In the genomic region with DNA sequence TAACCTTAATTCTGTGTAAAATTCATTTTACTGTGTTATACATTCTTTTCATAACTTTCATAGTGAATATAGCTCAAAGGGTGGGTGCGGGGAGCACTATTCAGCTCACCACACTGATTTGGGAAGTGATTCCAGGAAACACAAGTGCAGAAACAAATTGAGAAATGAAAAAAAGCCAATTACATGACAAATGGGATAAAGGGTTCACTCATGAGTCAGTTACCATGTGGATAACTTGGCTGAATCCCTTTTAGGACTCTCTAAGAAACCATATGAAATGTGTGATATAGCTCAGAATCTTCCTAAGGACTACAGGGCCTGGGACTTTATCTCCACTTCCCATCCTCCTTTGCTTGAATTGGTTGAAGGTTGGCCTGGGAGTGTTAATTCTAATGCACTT, we compare ENCODE assay signal across 1 cellular context.
TF ChIP-seq lines count a peak whose summit lies in the region.

No MANE protein-coding gene starts in this region.

TF ChIP-seq in K562, 482 proteins besides CTCF, POLR2A, EP300 and RAD21:
- TF ChIP-seq, protein P1, sequence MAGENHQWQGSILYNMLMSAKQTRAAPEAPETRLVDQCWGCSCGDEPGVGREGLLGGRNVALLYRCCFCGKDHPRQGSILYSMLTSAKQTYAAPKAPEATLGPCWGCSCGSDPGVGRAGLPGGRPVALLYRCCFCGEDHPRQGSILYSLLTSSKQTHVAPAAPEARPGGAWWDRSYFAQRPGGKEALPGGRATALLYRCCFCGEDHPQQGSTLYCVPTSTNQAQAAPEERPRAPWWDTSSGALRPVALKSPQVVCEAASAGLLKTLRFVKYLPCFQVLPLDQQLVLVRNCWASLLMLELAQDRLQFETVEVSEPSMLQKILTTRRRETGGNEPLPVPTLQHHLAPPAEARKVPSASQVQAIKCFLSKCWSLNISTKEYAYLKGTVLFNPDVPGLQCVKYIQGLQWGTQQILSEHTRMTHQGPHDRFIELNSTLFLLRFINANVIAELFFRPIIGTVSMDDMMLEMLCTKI (IDR thresholded peaks at IDR 0.05; ENCODE audit: partially characterized antibody), result no peak
- TF ChIP-seq EP400 (IDR thresholded peaks at IDR 0.05) (no peak), COPS2 (conservative IDR thresholded peaks at IDR 0.05) (no peak), GABPA (tag; conservative IDR thresholded peaks at IDR 0.05; ENCODE audit: low read depth) (no peak), POLR2G (IDR thresholded peaks at IDR 0.05; ENCODE audit: low read depth, low read length) (no peak), NFIC (IDR thresholded peaks at IDR 0.05) (no peak), ZNF134 (CRISPR knock-in tag; conservative IDR thresholded peaks at IDR 0.05) (no peak), ARNT (IDR thresholded peaks at IDR 0.05) (no peak), MAX (CRISPR knock-in tag; IDR thresholded peaks at IDR 0.05) (no peak), REST (CRISPR knock-in tag; IDR thresholded peaks at IDR 0.05; ENCODE audit: low read depth) (no peak), ZNF324 (CRISPR knock-in tag; IDR thresholded peaks at IDR 0.05) (no peak), KHSRP (IDR thresholded peaks at IDR 0.05) (no peak), NCOA1 (IDR thresholded peaks at IDR 0.05; ENCODE audit: low read depth) (no peak), ZNF764 (CRISPR knock-in tag; IDR thresholded peaks at IDR 0.05; ENCODE audit: low read depth) (no peak), IRF1 (CRISPR knock-in tag; IDR thresholded peaks at IDR 0.05; ENCODE audit: borderline replicate concordance) (no peak)
- TF ChIP-seq, protein P2, sequence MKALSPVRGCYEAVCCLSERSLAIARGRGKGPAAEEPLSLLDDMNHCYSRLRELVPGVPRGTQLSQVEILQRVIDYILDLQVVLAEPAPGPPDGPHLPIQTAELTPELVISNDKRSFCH (CRISPR knock-in tag; IDR thresholded peaks at IDR 0.05), result no peak
- TF ChIP-seq, protein P2 (tag; IDR thresholded peaks at IDR 0.05), result no peak
- TF ChIP-seq, protein P3, sequence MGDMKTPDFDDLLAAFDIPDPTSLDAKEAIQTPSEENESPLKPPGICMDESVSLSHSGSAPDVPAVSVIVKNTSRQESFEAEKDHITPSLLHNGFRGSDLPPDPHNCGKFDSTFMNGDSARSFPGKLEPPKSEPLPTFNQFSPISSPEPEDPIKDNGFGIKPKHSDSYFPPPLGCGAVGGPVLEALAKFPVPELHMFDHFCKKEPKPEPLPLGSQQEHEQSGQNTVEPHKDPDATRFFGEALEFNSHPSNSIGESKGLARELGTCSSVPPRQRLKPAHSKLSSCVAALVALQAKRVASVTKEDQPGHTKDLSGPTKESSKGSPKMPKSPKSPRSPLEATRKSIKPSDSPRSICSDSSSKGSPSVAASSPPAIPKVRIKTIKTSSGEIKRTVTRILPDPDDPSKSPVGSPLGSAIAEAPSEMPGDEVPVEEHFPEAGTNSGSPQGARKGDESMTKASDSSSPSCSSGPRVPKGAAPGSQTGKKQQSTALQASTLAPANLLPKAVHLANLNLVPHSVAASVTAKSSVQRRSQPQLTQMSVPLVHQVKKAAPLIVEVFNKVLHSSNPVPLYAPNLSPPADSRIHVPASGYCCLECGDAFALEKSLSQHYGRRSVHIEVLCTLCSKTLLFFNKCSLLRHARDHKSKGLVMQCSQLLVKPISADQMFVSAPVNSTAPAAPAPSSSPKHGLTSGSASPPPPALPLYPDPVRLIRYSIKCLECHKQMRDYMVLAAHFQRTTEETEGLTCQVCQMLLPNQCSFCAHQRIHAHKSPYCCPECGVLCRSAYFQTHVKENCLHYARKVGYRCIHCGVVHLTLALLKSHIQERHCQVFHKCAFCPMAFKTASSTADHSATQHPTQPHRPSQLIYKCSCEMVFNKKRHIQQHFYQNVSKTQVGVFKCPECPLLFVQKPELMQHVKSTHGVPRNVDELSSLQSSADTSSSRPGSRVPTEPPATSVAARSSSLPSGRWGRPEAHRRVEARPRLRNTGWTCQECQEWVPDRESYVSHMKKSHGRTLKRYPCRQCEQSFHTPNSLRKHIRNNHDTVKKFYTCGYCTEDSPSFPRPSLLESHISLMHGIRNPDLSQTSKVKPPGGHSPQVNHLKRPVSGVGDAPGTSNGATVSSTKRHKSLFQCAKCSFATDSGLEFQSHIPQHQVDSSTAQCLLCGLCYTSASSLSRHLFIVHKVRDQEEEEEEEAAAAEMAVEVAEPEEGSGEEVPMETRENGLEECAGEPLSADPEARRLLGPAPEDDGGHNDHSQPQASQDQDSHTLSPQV (IDR thresholded peaks at IDR 0.05), result no peak
- TF ChIP-seq, protein P4, sequence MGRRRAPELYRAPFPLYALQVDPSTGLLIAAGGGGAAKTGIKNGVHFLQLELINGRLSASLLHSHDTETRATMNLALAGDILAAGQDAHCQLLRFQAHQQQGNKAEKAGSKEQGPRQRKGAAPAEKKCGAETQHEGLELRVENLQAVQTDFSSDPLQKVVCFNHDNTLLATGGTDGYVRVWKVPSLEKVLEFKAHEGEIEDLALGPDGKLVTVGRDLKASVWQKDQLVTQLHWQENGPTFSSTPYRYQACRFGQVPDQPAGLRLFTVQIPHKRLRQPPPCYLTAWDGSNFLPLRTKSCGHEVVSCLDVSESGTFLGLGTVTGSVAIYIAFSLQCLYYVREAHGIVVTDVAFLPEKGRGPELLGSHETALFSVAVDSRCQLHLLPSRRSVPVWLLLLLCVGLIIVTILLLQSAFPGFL (CRISPR knock-in tag; IDR thresholded peaks at IDR 0.05), result no peak
